Comparison of ENCODE assay signal across 9 cellular contexts in the genomic region with DNA sequence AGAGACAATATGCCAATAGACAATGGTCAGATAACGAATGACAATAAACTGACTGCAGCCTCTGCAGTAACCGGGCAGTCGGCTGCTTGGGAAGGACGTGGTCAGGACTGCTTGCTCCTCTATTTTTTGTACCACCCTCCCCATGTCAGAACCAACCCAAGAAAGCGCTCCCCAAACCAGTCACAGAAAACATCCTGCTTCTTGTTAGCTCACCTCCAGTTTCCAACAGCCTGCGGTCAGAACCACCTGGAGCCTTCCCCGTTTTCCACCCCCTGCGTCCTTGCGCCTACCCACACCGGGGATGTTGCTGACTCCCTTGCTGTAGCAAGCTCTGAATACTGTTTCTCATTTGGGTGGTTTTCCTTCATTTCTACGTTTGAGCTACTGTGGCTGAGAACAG. TPM values are rescaled to one million over a fixed set of nuclear protein-coding genes. Genes with fewer than 3 reads are reported as not detected.
DNase-seq lines count a peak whose midpoint lies in the region; ATAC-seq and TF ChIP-seq lines count a peak whose summit lies in the region.
"Had no signal": no experiment of that assay in that cellular context is flagged by ENCODE, and none has a peak within 500 bp of the region (broad histone marks: within the 10 kb centered on the region; RNA-seq: fewer than 3 reads in every experiment).

No MANE protein-coding gene starts in this region.

- POLR2A ChIA-PET in CD8-positive, alpha-beta memory T cell (lab: Charles Lee) = no interaction called here

- H3K27me3 Mint-ChIP-seq in CD8-positive, alpha-beta memory T cell = no peaks in the 10 kb centered on the region
- peaks cover 17% of the 10 kb centered on the region for H3K27me3 Mint-ChIP-seq in brain

- CTCF ChIA-PET in CD8-positive, alpha-beta memory T cell (lab: Charles Lee) = interaction anchor here (0.5 kb wide), 1 partner anchor 51 kb away, joined by 4 read pairs; no protein-coding TSS in a partner anchor

- H3K4me1 Mint-ChIP-seq in CD8-positive, alpha-beta memory T cell = peaks cover 20 to 28% (median 24%) of the 10 kb centered on the region in 3 donors
- peaks cover 44% of the 10 kb centered on the region for H3K4me1 Mint-ChIP-seq in brain

- H3K36me3 ChIP-seq in CD8-positive, alpha-beta memory T cell (ENCODE audit: insufficient read depth, low read length) = no peaks in the 10 kb centered on the region
- H3K36me3 ChIP-seq in H7 (replicated peaks; ENCODE audit: control insufficient read depth, insufficient read depth, low read length) (peaks cover 17% of the 10 kb centered on the region), osteoblast (ENCODE audit: insufficient read depth, low read length) (peaks cover 32% of the 10 kb centered on the region)

- peaks cover 4% of the 10 kb centered on the region for H4K20me1 ChIP-seq in osteoblast (ENCODE audit: insufficient read depth, low read length)

- H3K4me3 ChIP-seq in CD8-positive, alpha-beta memory T cell (ENCODE audit: low read length) = no peak overlapping the region
- no peak overlapping the region for H3K4me3 ChIP-seq in H7 (ENCODE audit: insufficient read depth, low read depth, low read length)
- no peak overlapping the region for H3K4me3 ChIP-seq in osteoblast (ENCODE audit: insufficient read depth, low read length)

- no peaks in the 10 kb centered on the region for H3K27me3 ChIP-seq in CD8-positive, alpha-beta memory T cell (ENCODE audit: insufficient read depth, low read length, poor library complexity, severe bottlenecking)
- H3K27me3 ChIP-seq in H7 (ENCODE audit: control insufficient read depth, insufficient read depth, low read length) (no peaks in the 10 kb centered on the region), osteoblast (ENCODE audit: insufficient read depth, low read length) (no peaks in the 10 kb centered on the region)

- peaks cover 6% of the 10 kb centered on the region for H3K4me1 ChIP-seq in CD8-positive, alpha-beta memory T cell (ENCODE audit: insufficient read depth, low read length)
- peaks cover 11% of the 10 kb centered on the region for H3K4me1 ChIP-seq in osteoblast (ENCODE audit: insufficient read depth, low read length)

- no peak for TF ChIP-seq CTCF in brain (conservative IDR thresholded peaks at IDR 0.05)
- TF ChIP-seq CTCF in osteoblast (IDR thresholded peaks at IDR 0.05; ENCODE audit: extremely low read depth, low read depth, low read length) = no peak

- H3K4me3 Mint-ChIP-seq in CD8-positive, alpha-beta memory T cell = peak overlapping the region; percentile 41 to 98 (median 95)
- H3K4me3 Mint-ChIP-seq in brain = peak overlapping the region; percentile 90 to 96 (median 93)

- H3K9me3 Mint-ChIP-seq in CD8-positive, alpha-beta memory T cell = no peaks in the 10 kb centered on the region
- H3K9me3 Mint-ChIP-seq in brain = peaks cover 0 to 3% (median 0%) of the 10 kb centered on the region in 5 experiments

- H3K27ac Mint-ChIP-seq in CD8-positive, alpha-beta memory T cell = peak overlapping the region in 1 of 8 donors; percentile 50
- H3K27ac Mint-ChIP-seq in brain = peak overlapping the region; percentile 58 to 90 (median 84)

- no peak overlapping the region for H2AFZ ChIP-seq in osteoblast (ENCODE audit: low read length)

- no peak for DNase-seq in CD8-positive, alpha-beta memory T cell
- DNase-seq in H7 = peak; percentile 64
- DNase-seq in osteoblast (ENCODE audit: insufficient read length, low spot score, missing footprints) = peak; percentile 77
- DNase-seq: NCI-H524, small intestine had no signal

- H3K4me2 ChIP-seq in osteoblast (ENCODE audit: insufficient read depth, low read length) = peak overlapping the region; percentile 87

- H3K9me3 ChIP-seq in CD8-positive, alpha-beta memory T cell (ENCODE audit: low read length) = no peaks in the 10 kb centered on the region
- H3K9me3 ChIP-seq in osteoblast (ENCODE audit: low read depth, low read length) = no peaks in the 10 kb centered on the region

- H3K79me2 ChIP-seq in osteoblast (ENCODE audit: insufficient read depth, low read length) = peaks cover 26% of the 10 kb centered on the region

- ATAC-seq in HG02571 (IDR thresholded peaks at IDR 0.05; ENCODE audit: unreplicated experiment) (no peak), HG03432 (IDR thresholded peaks at IDR 0.05; ENCODE audit: unreplicated experiment) (no peak), GM21786 (IDR thresholded peaks at IDR 0.05; ENCODE audit: unreplicated experiment) (no peak)

- no peak overlapping the region for H3K27ac ChIP-seq in CD8-positive, alpha-beta memory T cell (ENCODE audit: low read depth, low read length)
- no peak overlapping the region for H3K27ac ChIP-seq in osteoblast (ENCODE audit: low read depth, low read length)

- H3K36me3 Mint-ChIP-seq in CD8-positive, alpha-beta memory T cell = peaks cover 0 to 41% (median 2%) of the 10 kb centered on the region in 3 donors
- H3K36me3 Mint-ChIP-seq in brain = peaks cover 54% of the 10 kb centered on the region

RNA-seq across cellular contexts. Expression of a gene that starts 1.7 kb away (rescaled TPM):
- total RNA-seq in CD8-positive, alpha-beta memory T cell = 10 to 100 TPM; 23.9 to 27.2 TPM
- polyA plus RNA-seq in CD8-positive, alpha-beta memory T cell = 17.7 TPM
- 34.7 and 56.2 TPM in 2 replicates for total RNA-seq in H7 (2014; rRNA removed; shearing (Covaris generic))
- polyA plus RNA-seq in brain (ENCODE audit: insufficient read depth, low read depth, low replicate concordance) = 24.3 TPM
- total RNA-seq in osteoblast = 10.1 and 12.7 TPM in 2 replicates

RNA-seq across cellular contexts. Expression of a gene that starts 39.6 kb away (rescaled TPM):
- total RNA-seq in CD8-positive, alpha-beta memory T cell = 100 to 1,000 TPM; 158 to 179 TPM
- 212 TPM for polyA plus RNA-seq in CD8-positive, alpha-beta memory T cell
- total RNA-seq in H7 (2014; rRNA removed; shearing (Covaris generic)) = 161 and 184 TPM in 2 replicates
- 235 TPM for polyA plus RNA-seq in brain (ENCODE audit: insufficient read depth, low read depth, low replicate concordance)
- total RNA-seq in osteoblast = 826 and 992 TPM in 2 replicates

RNA-seq across cellular contexts. Expression of a gene that starts 47.4 kb away (rescaled TPM):
- 10 to 100 TPM; 73.7 to 74.8 TPM for total RNA-seq in CD8-positive, alpha-beta memory T cell
- 43.9 TPM for polyA plus RNA-seq in CD8-positive, alpha-beta memory T cell
- 48.1 and 61.2 TPM in 2 replicates for total RNA-seq in H7 (2014; rRNA removed; shearing (Covaris generic))
- polyA plus RNA-seq in brain (ENCODE audit: insufficient read depth, low read depth, low replicate concordance) = 103 TPM
- 89.4 and 90.2 TPM in 2 replicates for total RNA-seq in osteoblast

RNA-seq across cellular contexts. Expression of a gene that starts 53.6 kb away (rescaled TPM):
- 100 to 1,000 TPM in 1 of 2 experiments, 10 to 100 TPM in 1; 94.0 to 103 TPM for total RNA-seq in CD8-positive, alpha-beta memory T cell
- polyA plus RNA-seq in CD8-positive, alpha-beta memory T cell = 21.0 TPM
- total RNA-seq in H7 (2014; rRNA removed; shearing (Covaris generic)) = 131 and 148 TPM in 2 replicates
- polyA plus RNA-seq in brain (ENCODE audit: insufficient read depth, low read depth, low replicate concordance) = 174 TPM
- 90.5 and 95.9 TPM in 2 replicates for total RNA-seq in osteoblast

Comparison
In these comparisons a context has a peak if more than half of its experiments do, and no peak if none do; other contexts are left out.
1. DNase-seq: peak in H7 (single experiment) and osteoblast (single experiment); none in CD8-positive, alpha-beta memory T cell (0 of 5).